ENCODE assay signal across 8 cellular contexts in genomic region chr4:85274955-85275354, GRCh38.
"Had no signal": no experiment of that assay in that cellular context is flagged by ENCODE, and none has a peak within 500 bp of the region (broad histone marks: within the 10 kb centered on the region; RNA-seq: fewer than 3 reads in every experiment).

No MANE protein-coding gene starts in this region.

- FAIRE-seq: G401.6, GM12878, GM12891, GM12892, GM18507, GM19239 had no signal

- H3K4me3 ChIP-seq: GM12878 had no signal

- DNase-seq: GDM1, GF-D8 had no signal

- ATAC-seq: GM12878 had no signal
